ENCODE assay signal across 7 cellular contexts in genomic region chrX:37521051-37521450, GRCh38. TPM values are rescaled to one million over a fixed set of nuclear protein-coding genes. Genes with fewer than 3 reads are reported as not detected.
DNase-seq lines count a peak whose midpoint lies in the region; ATAC-seq and TF ChIP-seq lines count a peak whose summit lies in the region.
"Not testable (repeated sequence)": the region's sequence is repeated elsewhere in the genome, so short reads cannot be mapped to it uniquely, and the experiment has no call there.

No MANE protein-coding gene starts in this region.

- not testable (repeated sequence) for H2AFZ ChIP-seq in GM23248

- H3K36me3 ChIP-seq in GM23248 (ENCODE audit: low read depth); adrenal gland (replicated peaks in 1 of 2): not testable (repeated sequence)

- not testable (repeated sequence) for H3K27me3 ChIP-seq in GM23248 (replicated peaks; ENCODE audit: insufficient read depth); adrenal gland

- H3K9me2 ChIP-seq in GM23248 (ENCODE audit: insufficient read depth) = not testable (repeated sequence)

- H3K4me3 ChIP-seq in GM23248; adrenal gland; choroid plexus epithelial cell (ENCODE audit: low read depth, low read length): not testable (repeated sequence)

- H3F3A ChIP-seq in GM23248 (ENCODE audit: insufficient read depth) = not testable (repeated sequence)

- not testable (repeated sequence) for H3K9ac ChIP-seq in GM23248

- 7 to 18% methylated on average over 2 of the region's 2 CpGs for WGBS in GM23248 (ENCODE audit: low coverage in 1 of 2, low lambda C conversion rate in 2 of 2, missing lambda C conversion rate in 2 of 2), 2 experiments
- WGBS in adrenal gland, 4 donors = 31 to 50% (median 48%) methylated on average over 1 to 2 of the region's 2 CpGs

- H3K4me2 ChIP-seq in GM23248 (ENCODE audit: unreplicated experiment) = not testable (repeated sequence)

- not testable (repeated sequence) for TF ChIP-seq CTCF in adrenal gland (IDR thresholded peaks at IDR 0.05); choroid plexus epithelial cell (conservative IDR thresholded peaks at IDR 0.05; ENCODE audit: low read depth, low read length); omental fat pad (IDR thresholded peaks at IDR 0.05)

- not testable (repeated sequence) for H4K20me1 ChIP-seq in GM23248 (ENCODE audit: insufficient read depth)

- not testable (repeated sequence) for H3K9me3 ChIP-seq in GM23248 (ENCODE audit: low read depth); adrenal gland (replicated peaks in 1 of 3)

- in situ Hi-C loops in GM23248 (cut with MboI) = not testable (repeated sequence)

- not testable (repeated sequence) for H3K4me1 ChIP-seq in GM23248 (ENCODE audit: insufficient read depth); adrenal gland (replicated peaks in 1 of 2)

- H3K27ac ChIP-seq in GM23248, adrenal gland: not testable (repeated sequence)

- intact Hi-C loops in adrenal gland (cut with DNase I); left ventricle myocardium superior (cut with micrococcal nuclease): not testable (repeated sequence)

- DNase-seq in COLO829 (ENCODE audit: low spot score) (peak; percentile 60), GM23248 (peak; percentile 49), NCI-H226 (peak; percentile 79), adrenal gland (peak in 5 of 7 donors; percentile 9 to 53 (median 47)), choroid plexus epithelial cell (ENCODE audit: low read depth) (peak; percentile 17)
- DNase-seq in left ventricle myocardium superior; omental fat pad (ENCODE audit: low spot score): not testable (repeated sequence)

- not testable (repeated sequence) for TF ChIP-seq POLR2A in adrenal gland (IDR thresholded peaks at IDR 0.05)

- ATAC-seq in left ventricle myocardium superior (peak; percentile 33), omental fat pad (ENCODE audit: low FRiP score) (peak; percentile 62)

- not testable (repeated sequence) for H3K79me2 ChIP-seq in GM23248 (ENCODE audit: insufficient read depth)

RNA-seq across cellular contexts. Expression of gene LANCL3, which starts 50.4 kb away (rescaled TPM):
- total RNA-seq in GM23248 (2014; rRNA removed; shearing (Covaris generic)) = not detected in 2 replicates
- polyA plus RNA-seq in GM23248 (2016; fragmentation: Nextera tagmentation; extraction: Ambion mirVana) (not detected in 2 replicates), adrenal gland (under 1 TPM; 0.07 to 0.20 (median 0.08) TPM)
- total RNA-seq in adrenal gland (under 1 TPM; 0.04 to 0.69 (median 0.14) TPM), left ventricle myocardium superior (0.05 TPM), omental fat pad (under 1 TPM; 0.09 to 0.72 (median 0.27) TPM)
